In genomic region chr12:549476-550082, GRCh38 we compare ENCODE assay signal across 26 cellular contexts.
"Had no signal": no experiment of that assay in that cellular context is flagged by ENCODE, and none has a peak within 500 bp of the region (broad histone marks: within the 10 kb centered on the region; RNA-seq: fewer than 3 reads in every experiment).

No MANE protein-coding gene starts in this region.

- H3K36me3 Mint-ChIP-seq: stimulated activated naive B cell treated with anti-CD40 and anti-IgM and Interleukin-4, amounts not matched to agents 10 μg/mL and 1 μg/mL and 100 μg/mL, for 72 hours had no signal

- H3K36me3 ChIP-seq: right lobe of liver, thyroid gland had no signal

- DNase-seq: activated CD4-positive, alpha-beta T cell treated with anti-CD3 and anti-CD28 coated beads for 4 hours; activated CD4-positive, alpha-beta T cell treated with anti-CD3 and anti-CD28 coated beads, Interleukin-2, amount 50 U/mL, for 4 hours; activated CD8-positive, alpha-beta memory T cell treated with anti-CD3 and anti-CD28 coated beads, Interleukin-2, amount 50 U/mL, for 4 hours; activated effector memory CD4-positive, alpha-beta T cell treated with anti-CD3 and anti-CD28 coated beads, Interleukin-2, amount 50 U/mL, for 16 hours; activated naive CD4-positive, alpha-beta T cell treated with anti-CD3 and anti-CD28 coated beads for 36 hours; activated T-cell treated with anti-CD3 and anti-CD28 coated beads, Interleukin-2, amount 50 U/mL, for 1 hour; amygdala; central memory CD4-positive, alpha-beta T cell; foreskin fibroblast; head of caudate nucleus; left lung; nucleus accumbens; right lobe of liver; stimulated activated CD4-positive, alpha-beta T cell treated with anti-CD3 and anti-CD28 coated beads, Interleukin-4, amount 100 ng/mL, for 24 hours; stimulated activated naive B cell treated with anti-CD40 and anti-IgM and Interleukin-4, amounts not matched to agents 10 μg/mL and 1 μg/mL and 100 μg/mL, for 72 hours; stomach; T-helper 1 cell; T-helper 9 cell; thyroid gland; upper lobe of left lung had no signal

- H3K4me1 ChIP-seq: right lobe of liver had no signal

- H3K9me3 ChIP-seq: left lung, right lobe of liver, stomach, thyroid gland, upper lobe of left lung had no signal

- ATAC-seq: esophagus mucosa; left lung; right lobe of liver; stimulated activated naive B cell treated with anti-CD40 and anti-IgM and Interleukin-4, amounts not matched to agents 10 μg/mL and 1 μg/mL and 100 μg/mL, for 72 hours had no signal

- H3K4me3 ChIP-seq: left lung, right lobe of liver, skin epidermis, stomach, thyroid gland, upper lobe of left lung had no signal

- H3K4me3 Mint-ChIP-seq: activated naive CD4-positive, alpha-beta T cell treated with anti-CD3 and anti-CD28 coated beads for 36 hours; activated T-helper 1 cell treated with anti-CD3 and anti-CD28 coated beads, Interleukin-12 subunit alpha, Interleukin-12 subunit beta, Interleukin-2, Interleukin-4 antibody, amounts not matched to agents 30 ng/mL and 10 ng/mL and 1 ng/mL, durations not matched to agents 14 hours and 24 hours and 36 hours; stimulated activated naive B cell treated with anti-CD40 and anti-IgM and Interleukin-4, amounts not matched to agents 10 μg/mL and 1 μg/mL and 100 μg/mL, for 72 hours had no signal

- H3K27me3 ChIP-seq: thyroid gland, upper lobe of left lung had no signal

- H3K27ac ChIP-seq: left lung, right lobe of liver, skin epidermis, stomach, thyroid gland, upper lobe of left lung, VCaP had no signal

- FAIRE-seq: islet of Langerhans, TTC549 had no signal

- H3K9me3 Mint-ChIP-seq: activated naive CD4-positive, alpha-beta T cell treated with anti-CD3 and anti-CD28 coated beads for 36 hours; activated T-helper 1 cell treated with anti-CD3 and anti-CD28 coated beads, Interleukin-12 subunit alpha, Interleukin-12 subunit beta, Interleukin-2, Interleukin-4 antibody, amounts not matched to agents 30 ng/mL and 10 ng/mL and 1 ng/mL, durations not matched to agents 14 hours and 24 hours and 36 hours; stimulated activated naive B cell treated with anti-CD40 and anti-IgM and Interleukin-4, amounts not matched to agents 10 μg/mL and 1 μg/mL and 100 μg/mL, for 72 hours had no signal

- H3K27ac Mint-ChIP-seq: activated naive CD4-positive, alpha-beta T cell treated with anti-CD3 and anti-CD28 coated beads for 36 hours; stimulated activated naive B cell treated with anti-CD40 and anti-IgM and Interleukin-4, amounts not matched to agents 10 μg/mL and 1 μg/mL and 100 μg/mL, for 72 hours had no signal
